Comparison of ENCODE assay signal across 17 cellular contexts in the genomic region with DNA sequence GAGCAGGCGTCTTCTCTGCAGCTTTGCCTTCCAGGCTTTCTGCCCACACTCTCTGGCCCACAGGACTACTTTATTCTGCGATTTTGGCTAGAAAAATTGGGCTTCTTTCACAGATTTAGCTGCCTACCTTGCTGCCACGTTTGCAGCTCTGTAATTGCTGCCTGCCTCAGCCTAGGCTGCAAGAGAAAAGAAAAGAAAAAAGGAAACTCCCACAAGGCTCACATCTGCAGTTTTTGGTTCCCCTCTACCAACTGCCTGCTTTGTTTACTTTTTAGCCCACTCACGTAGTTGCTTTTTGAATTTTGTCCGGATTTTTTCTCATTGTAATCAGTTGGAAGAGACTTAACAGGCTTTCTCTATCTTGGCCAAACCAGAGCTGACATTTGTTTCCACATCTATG. TPM values are rescaled to one million over a fixed set of nuclear protein-coding genes. Genes with fewer than 3 reads are reported as not detected.
DNase-seq lines count a peak whose midpoint lies in the region; ATAC-seq and TF ChIP-seq lines count a peak whose summit lies in the region.
"Had no signal": no experiment of that assay in that cellular context is flagged by ENCODE, and none has a peak within 500 bp of the region (broad histone marks: within the 10 kb centered on the region; RNA-seq: fewer than 3 reads in every experiment).

No MANE protein-coding gene starts in this region.

- H4K20me1 ChIP-seq in Karpas-422 (ENCODE audit: insufficient read depth, low read depth, low read length) (no peaks in the 10 kb centered on the region), smooth muscle cell (ENCODE audit: low read depth) (no peaks in the 10 kb centered on the region)

- no peaks in the 10 kb centered on the region for H3K9me2 ChIP-seq in Karpas-422 (replicated peaks; ENCODE audit: insufficient read depth, low read length)

- H3K4me1 ChIP-seq in Karpas-422 (ENCODE audit: low read length) (peaks cover 25% of the 10 kb centered on the region), smooth muscle cell (ENCODE audit: low read depth) (no peaks in the 10 kb centered on the region)
- H3K4me1 ChIP-seq: adrenal gland, SJCRH30 had no signal

- H3K9me3 ChIP-seq in Karpas-422 (ENCODE audit: low read length): no peaks in the 10 kb centered on the region
- no peaks in the 10 kb centered on the region for H3K9me3 ChIP-seq in smooth muscle cell (replicated peaks; ENCODE audit: low read depth)
- H3K9me3 ChIP-seq: adrenal gland had no signal

- H3K36me3 ChIP-seq in Karpas-422 (ENCODE audit: insufficient read depth, low read length) (no peaks in the 10 kb centered on the region), smooth muscle cell (ENCODE audit: low read depth) (no peaks in the 10 kb centered on the region)
- H3K36me3 ChIP-seq: adrenal gland, SJCRH30 had no signal

- WGBS in smooth muscle cell (ENCODE audit: low lambda C conversion rate): 47% methylated on average over 5 of the region's 5 CpGs

- H3K27ac ChIP-seq in Karpas-422 (ENCODE audit: low read length) (peak overlapping the region; percentile 59), smooth muscle cell (ENCODE audit: low read depth) (no peak overlapping the region)
- H3K27ac ChIP-seq: 22Rv1, adrenal gland, SJCRH30 had no signal

- H3K36me3 Mint-ChIP-seq in endothelial cell (ENCODE audit: low read depth, unreplicated experiment): no peaks in the 10 kb centered on the region

- peak; percentile 75 for ATAC-seq in HG02588 (IDR thresholded peaks at IDR 0.05; ENCODE audit: unreplicated experiment)
- ATAC-seq: right cardiac atrium had no signal

- no peak overlapping the region for H3K4me3 Mint-ChIP-seq in endothelial cell (ENCODE audit: unreplicated experiment)
- H3K4me3 Mint-ChIP-seq: CD4-positive, alpha-beta T cell had no signal

- H3K4me1 Mint-ChIP-seq in endothelial cell (ENCODE audit: unreplicated experiment): no peaks in the 10 kb centered on the region

- no peaks in the 10 kb centered on the region for H3K9me3 Mint-ChIP-seq in endothelial cell (ENCODE audit: unreplicated experiment)
- H3K9me3 Mint-ChIP-seq: CD4-positive, alpha-beta T cell had no signal

- H2AFZ ChIP-seq in Karpas-422 (ENCODE audit: low read length): peak overlapping the region; percentile 44; the same call in 1 of the 2 replicates
- peak overlapping the region; percentile 46 for H2AFZ ChIP-seq in smooth muscle cell (ENCODE audit: low read depth)

- peak; percentile 28 for DNase-seq in DMS 273 (lab: John Stamatoyannopoulos, UW; ENCODE audit: unreplicated experiment)
- DNase-seq in DMS 273 treated with DMSO at 0.1 percent for 48 hours (lab: John Stamatoyannopoulos, UW): no peak
- peak; percentile 49 for DNase-seq in Karpas-422
- no peak for DNase-seq in smooth muscle cell (lab: John Stamatoyannopoulos, UW; ENCODE audit: unreplicated experiment)
- no peak for DNase-seq in endothelial cell (ENCODE audit: low spot score)
- no peak for DNase-seq in activated CD4-positive, alpha-beta T cell treated with anti-CD3 and anti-CD28 coated beads for 48 hours
- no peak for DNase-seq in cardiac septum (ENCODE audit: low spot score)
- DNase-seq: activated CD4-positive, alpha-beta T cell treated with anti-CD3 and anti-CD28 coated beads, Interleukin-2, amount 50 U/mL, for 4 hours; adrenal gland; CD4-positive, alpha-beta T cell; right cardiac atrium had no signal

- H3K9ac ChIP-seq in Karpas-422 (ENCODE audit: low read length) (peak overlapping the region; percentile 22; the same call in 1 of the 2 replicates), smooth muscle cell (ENCODE audit: low read depth) (no peak overlapping the region)

- no peaks in the 10 kb centered on the region for H3K79me2 ChIP-seq in Karpas-422 (ENCODE audit: low read length)
- no peaks in the 10 kb centered on the region for H3K79me2 ChIP-seq in smooth muscle cell (ENCODE audit: low read depth)

- H3K27me3 Mint-ChIP-seq in endothelial cell (ENCODE audit: unreplicated experiment): no peaks in the 10 kb centered on the region

- H3K27ac Mint-ChIP-seq in endothelial cell (ENCODE audit: unreplicated experiment): no peak overlapping the region
- H3K27ac Mint-ChIP-seq: CD4-positive, alpha-beta T cell had no signal

- intact Hi-C loops in cardiac septum (cut with DNase I): no loop called here

- TF ChIP-seq CTCF in smooth muscle cell (IDR thresholded peaks at IDR 0.05; ENCODE audit: borderline replicate concordance, insufficient read depth, poor library complexity, severe bottlenecking) (no peak), endothelial cell (IDR thresholded peaks at IDR 0.05; ENCODE audit: unreplicated experiment) (no peak)

- no peaks in the 10 kb centered on the region for H3F3A ChIP-seq in smooth muscle cell (ENCODE audit: low read depth)

- H3K4me2 ChIP-seq in Karpas-422 (ENCODE audit: low read depth, low read length, poor library complexity, severe bottlenecking) (peak overlapping the region; percentile 40), smooth muscle cell (no peak overlapping the region)

- no peaks in the 10 kb centered on the region for H3K27me3 ChIP-seq in Karpas-422 (ENCODE audit: low read length)
- no peaks in the 10 kb centered on the region for H3K27me3 ChIP-seq in smooth muscle cell (ENCODE audit: low read depth)
- H3K27me3 ChIP-seq: adrenal gland had no signal

- H3K4me3 ChIP-seq in Karpas-422 (ENCODE audit: low read length): peak overlapping the region; percentile 28; the same call in 1 of the 2 replicates
- no peak overlapping the region for H3K4me3 ChIP-seq in smooth muscle cell
- H3K4me3 ChIP-seq: adrenal gland, SJCRH30 had no signal

RNA-seq across cellular contexts. Expression of gene SUN3, which starts 24.3 kb away (rescaled TPM):
- not detected in 2 replicates for total RNA-seq in Karpas-422 (2014; rRNA removed; shearing (Covaris generic); ENCODE audit: low replicate concordance)
- total RNA-seq in smooth muscle cell (not detected in 2 replicates), endothelial cell (ENCODE audit: unreplicated experiment) (not detected), cardiac septum (not detected)
- polyA plus RNA-seq in smooth muscle cell: 0.40 TPM in 1 of 2 replicates, not detected in the other
- total RNA-seq: adrenal gland; CD4-positive, alpha-beta T cell; chondrocyte; frontal cortex; lung microvascular endothelial cell; right cardiac atrium; SJCRH30 had no signal
- polyA plus RNA-seq: right cardiac atrium had no signal

RNA-seq across cellular contexts. Expression of gene HUS1, which starts 25.2 kb away (rescaled TPM):
- 19.6 and 20.6 TPM in 2 replicates for total RNA-seq in Karpas-422 (2014; rRNA removed; shearing (Covaris generic); ENCODE audit: low replicate concordance)
- total RNA-seq in smooth muscle cell: 35.8 and 39.1 TPM in 2 replicates
- polyA plus RNA-seq in smooth muscle cell: 13.2 and 17.4 TPM in 2 replicates
- 27.4 TPM for total RNA-seq in endothelial cell (ENCODE audit: unreplicated experiment)
- 24.1 TPM for total RNA-seq in cardiac septum

RNA-seq across cellular contexts. Expression of gene C7orf57, which starts 30.7 kb away (rescaled TPM):
- total RNA-seq in Karpas-422 (2014; rRNA removed; shearing (Covaris generic); ENCODE audit: low replicate concordance): not detected in 2 replicates
- not detected in 2 replicates for total RNA-seq in smooth muscle cell
- polyA plus RNA-seq in smooth muscle cell: not detected in 2 replicates
- total RNA-seq in endothelial cell (ENCODE audit: unreplicated experiment): not detected
- not detected for total RNA-seq in cardiac septum
- total RNA-seq: chondrocyte, lung microvascular endothelial cell, right cardiac atrium had no signal
- polyA plus RNA-seq: adrenal gland, right cardiac atrium had no signal

RNA-seq across cellular contexts. Expression of gene PKD1L1, which starts 56.3 kb away (rescaled TPM):
- 0.90 and 2.8 TPM in 2 replicates for total RNA-seq in Karpas-422 (2014; rRNA removed; shearing (Covaris generic); ENCODE audit: low replicate concordance)
- total RNA-seq in smooth muscle cell: 0.04 and 0.18 TPM in 2 replicates
- 0.06 TPM in 1 of 2 replicates, not detected in the other for polyA plus RNA-seq in smooth muscle cell
- total RNA-seq in endothelial cell (ENCODE audit: unreplicated experiment): 4.8 TPM
- 2.5 TPM for total RNA-seq in cardiac septum

Comparison
In these comparisons a context has a peak if more than half of its experiments do, and no peak if none do; other contexts are left out.
1. DNase-seq: peak in DMS 273 (single experiment) and Karpas-422 (single experiment); none in DMS 273 treated with DMSO at 0.1 percent for 48 hours (single experiment), smooth muscle cell (single experiment), endothelial cell (single experiment), activated CD4-positive, alpha-beta T cell treated with anti-CD3 and anti-CD28 coated beads for 48 hours (single experiment) and cardiac septum (single experiment).